1 cellular context compared by ENCODE assay signal in genomic region chr5:157196045-157196444, GRCh38.
TF ChIP-seq lines count a peak whose summit lies in the region.

No MANE protein-coding gene starts in this region.

TF ChIP-seq in WTC11, 78 proteins besides CTCF, POLR2A, EP300 and RAD21 (continued from another document):
- TF ChIP-seq ZNF512 (CRISPR knock-in tag; IDR thresholded peaks at IDR 0.05; ENCODE audit: borderline replicate concordance) = no peak
- TF ChIP-seq ERG (CRISPR knock-in tag; IDR thresholded peaks at IDR 0.05) = no peak
